10 cellular contexts compared by ENCODE assay signal in genomic region chr17:83173997-83174858, GRCh38.
A peak's percentile ranks its signal among the peaks of the same experiment; 100 is the strongest.
DNase-seq lines count a peak whose midpoint lies in the region; ATAC-seq and TF ChIP-seq lines count a peak whose summit lies in the region.
"Had no signal": no experiment of that assay in that cellular context is flagged by ENCODE, and none has a peak within 500 bp of the region (broad histone marks: within the 10 kb centered on the region; RNA-seq: fewer than 3 reads in every experiment).

No MANE protein-coding gene starts in this region.

- TF ChIP-seq CTCF in GM10266 (IDR thresholded peaks at IDR 0.05; ENCODE audit: control insufficient read depth, insufficient read depth, low read depth, missing control alignments) (no peak), cardiac fibroblast (IDR thresholded peaks at IDR 0.05; ENCODE audit: low read depth, low read length) (no peak), prostate gland (IDR thresholded peaks at IDR 0.05) (no peak)

- DNase-seq in GM10266 (ENCODE audit: extremely low spot score) (peak; percentile 76), cardiac fibroblast (ENCODE audit: low read depth in 2 of 2) (peak; percentile 36 to 42), prostate gland (ENCODE audit: low spot score) (peak; percentile 53), EL (no peak)
- DNase-seq in stimulated activated naive CD4-positive, alpha-beta T cell (lab: John Stamatoyannopoulos, UW), result no peak
- DNase-seq: dermis blood vessel endothelial cell, HCEC 1CT had no signal

- H3K36me3 ChIP-seq in prostate gland, result no peaks in the 10 kb centered on the region
- H3K36me3 ChIP-seq: SJSA1 had no signal

- H3K27ac ChIP-seq in prostate gland, result no peak overlapping the region
- H3K27ac ChIP-seq: SJSA1 had no signal

- WGBS in prostate gland, result 63% methylated on average over 24 of the region's 24 CpGs

- TF ChIP-seq POLR2A in prostate gland (IDR thresholded peaks at IDR 0.05), result no peak

- intact Hi-C loops in prostate gland (cut with DNase I), result no loop called here

- H3K9me3 ChIP-seq in prostate gland, result no peaks in the 10 kb centered on the region
- H3K9me3 ChIP-seq: SJSA1 had no signal

- H3K27me3 ChIP-seq in prostate gland (replicated peaks; ENCODE audit: insufficient read depth), result no peaks in the 10 kb centered on the region
- H3K27me3 ChIP-seq: SJSA1 had no signal

- H3K4me1 ChIP-seq in prostate gland (replicated peaks), result peaks cover 2% of the 10 kb centered on the region
- H3K4me1 ChIP-seq: SJSA1 had no signal

- ATAC-seq in HG02678 (IDR thresholded peaks at IDR 0.05; ENCODE audit: unreplicated experiment) (peak; percentile 48), GM18519 (IDR thresholded peaks at IDR 0.05; ENCODE audit: low FRiP score, unreplicated experiment) (no peak)

- H3K4me3 ChIP-seq in cardiac fibroblast (replicated peaks in 1 of 2; ENCODE audit: low read depth in 2 of 2, low read length in 2 of 2) (no peak overlapping the region), prostate gland (no peak overlapping the region)
- H3K4me3 ChIP-seq: SJSA1 had no signal

Comparison
In these comparisons a context has a peak if more than half of its experiments do, and no peak if none do; other contexts are left out.
1. DNase-seq: peak in GM10266 (single experiment), cardiac fibroblast (2 of 2) and prostate gland (single experiment); none in EL (single experiment) and stimulated activated naive CD4-positive, alpha-beta T cell (0 of 6).